ENCODE assay signal across 24 cellular contexts in the genomic region with DNA sequence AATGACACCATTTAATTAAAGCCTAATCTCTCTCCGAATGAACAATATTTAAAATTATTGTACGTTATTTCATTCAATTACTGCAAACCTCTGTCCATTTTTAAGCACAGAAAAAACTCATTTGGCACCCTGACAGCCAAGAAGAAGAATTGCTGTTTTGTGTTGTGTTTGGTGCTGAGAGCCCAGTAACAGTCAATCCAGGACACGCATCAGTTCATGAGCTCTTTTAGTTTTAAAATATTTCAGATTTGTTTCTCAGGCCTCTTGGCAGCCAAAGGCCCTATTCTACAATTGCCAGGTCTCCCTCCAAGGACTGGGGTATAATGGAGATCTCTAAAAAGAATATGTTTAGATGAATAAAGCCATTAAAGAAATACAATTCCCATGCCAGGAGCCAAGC.
DNase-seq lines count a peak whose midpoint lies in the region; ATAC-seq and TF ChIP-seq lines count a peak whose summit lies in the region.
"Had no signal": no experiment of that assay in that cellular context is flagged by ENCODE, and none has a peak within 500 bp of the region (broad histone marks: within the 10 kb centered on the region; RNA-seq: fewer than 3 reads in every experiment).

No MANE protein-coding gene starts in this region.

- no peaks in the 10 kb centered on the region for H3K9me3 Mint-ChIP-seq in effector memory CD8-positive, alpha-beta T cell

- no peak overlapping the region for H3K4me3 Mint-ChIP-seq in effector memory CD8-positive, alpha-beta T cell
- H3K4me3 Mint-ChIP-seq: CD4-positive, CD25-positive, alpha-beta regulatory T cell; H9 had no signal

- H3K36me3 Mint-ChIP-seq in effector memory CD8-positive, alpha-beta T cell (ENCODE audit: insufficient read depth), result no peaks in the 10 kb centered on the region
- H3K36me3 Mint-ChIP-seq: CD4-positive, CD25-positive, alpha-beta regulatory T cell had no signal

- peak; percentile 67 for DNase-seq in Ammon's horn (ENCODE audit: low spot score)
- DNase-seq in globus pallidus (ENCODE audit: low spot score), result peak; percentile 74
- peak; percentile 89 for DNase-seq in pons (ENCODE audit: low spot score)
- no peak for DNase-seq in stimulated activated CD4-positive, alpha-beta T cell treated with anti-CD3 and anti-CD28 coated beads, Interleukin-4, amount 100 ng/mL, for 4 hours
- DNase-seq in effector memory CD8-positive, alpha-beta T cell, result no peak
- DNase-seq in activated CD4-positive, CD25-positive, alpha-beta regulatory T cell (lab: John Stamatoyannopoulos, UW), result no peak
- no peak for DNase-seq in islet precursor cell
- DNase-seq: CD4-positive, CD25-positive, alpha-beta regulatory T cell; DMS 273 treated with DMSO at 0.1 percent for 48 hours; DMS79 treated with DMSO at 0.1 percent for 48 hours; GM23248; H9; KBM-7; MM.1S; NCI-H1048; NCI-H1436; NCI-H1930; NCI-H510A treated with DMSO at 0.1 percent for 48 hours; NCI-H748 treated with DMSO at 0.1 percent for 48 hours had no signal

- no peak for ATAC-seq in effector memory CD8-positive, alpha-beta T cell (replicated peaks)
- ATAC-seq: HepG2, Panc1 had no signal

- no peak overlapping the region for H3K27ac Mint-ChIP-seq in effector memory CD8-positive, alpha-beta T cell
- H3K27ac Mint-ChIP-seq: CD4-positive, CD25-positive, alpha-beta regulatory T cell; H9 had no signal

- peak overlapping the region; percentile 59; the same call in 1 of the 2 replicates for H3K27ac ChIP-seq in VCaP
- H3K27ac ChIP-seq: GM23248, HL-60, SJCRH30 had no signal

- TF ChIP-seq CTCF in VCaP (conservative IDR thresholded peaks at IDR 0.05), result no peak

- H3K27me3 Mint-ChIP-seq in effector memory CD8-positive, alpha-beta T cell, result peaks cover 0 to under 1% of the 10 kb centered on the region in 2 donors
- H3K27me3 Mint-ChIP-seq: CD4-positive, CD25-positive, alpha-beta regulatory T cell had no signal

- H3K4me1 Mint-ChIP-seq in effector memory CD8-positive, alpha-beta T cell (ENCODE audit: low read depth in 2 of 2), result no peaks in the 10 kb centered on the region
- H3K4me1 Mint-ChIP-seq: CD4-positive, CD25-positive, alpha-beta regulatory T cell had no signal

Comparison
In these comparisons a context has a peak if more than half of its experiments do, and no peak if none do; other contexts are left out.
1. DNase-seq: peak in Ammon's horn (single experiment), globus pallidus (single experiment) and pons (single experiment); none in stimulated activated CD4-positive, alpha-beta T cell treated with anti-CD3 and anti-CD28 coated beads, Interleukin-4, amount 100 ng/mL, for 4 hours (0 of 2), effector memory CD8-positive, alpha-beta T cell (0 of 3), activated CD4-positive, CD25-positive, alpha-beta regulatory T cell (0 of 4) and islet precursor cell (single experiment).